8 cellular contexts compared by ENCODE assay signal in genomic region chr17:38853292-38854219, GRCh38. TPM values are rescaled to one million over a fixed set of nuclear protein-coding genes. Genes with fewer than 3 reads are reported as not detected.
A peak's percentile ranks its signal among the peaks of the same experiment; 100 is the strongest.
DNase-seq lines count a peak whose midpoint lies in the region; ATAC-seq and TF ChIP-seq lines count a peak whose summit lies in the region.

Gene RPL23 (minus strand): TSS chr17:38853721. CDS start chr17:38853710, 11 bp downstream.

- intact Hi-C loops in activated T-helper 2 cell treated with anti-CD3 and anti-CD28 coated beads, Interferon-gamma antibody, Interleukin-2, Interleukin-4, amounts not matched to agents 10 μg/mL and 5 μg/mL and 100 μg/mL, durations not matched to agents 14 hours and 24 hours and 36 hours (cut with micrococcal nuclease), result loop anchor here (1.0 to 5.0 kb wide), 4 partner anchors 15 to 299 kb away; partner anchors contain the start of genes CWC25 and PLXDC1

- peaks cover 29% of the 10 kb centered on the region for H3K4me1 ChIP-seq in DOHH2 (ENCODE audit: control insufficient read depth, low read length)

- peaks cover 50% of the 10 kb centered on the region for H3K36me3 Mint-ChIP-seq in activated T-helper 2 cell treated with anti-CD3 and anti-CD28 coated beads, Interferon-gamma antibody, Interleukin-2, Interleukin-4, amounts not matched to agents 10 μg/mL and 5 μg/mL and 100 μg/mL, durations not matched to agents 14 hours and 24 hours and 36 hours (ENCODE audit: low read depth)
- H3K36me3 Mint-ChIP-seq in natural killer cell treated with Interleukin-12 subunit alpha and Interleukin-12 subunit beta and Interleukin-15 and Interleukin-18, amount 100 ng/mL, for 72 hours, result peaks cover 44% of the 10 kb centered on the region

- TF ChIP-seq CTCF in DOHH2 (IDR thresholded peaks at IDR 0.05; ENCODE audit: low read depth, low read length, poor library complexity, severe bottlenecking), result no peak
- no peak for TF ChIP-seq CTCF in fibroblast of mammary gland (conservative IDR thresholded peaks at IDR 0.05; ENCODE audit: control insufficient read depth, insufficient read depth, low read depth, low read length)

- peak within 1 kb of the TSS; percentile 86 for H3K27ac ChIP-seq in DOHH2 (ENCODE audit: low read depth, low read length)

- no peaks in the 10 kb centered on the region for H3K9me3 Mint-ChIP-seq in activated T-helper 2 cell treated with anti-CD3 and anti-CD28 coated beads, Interferon-gamma antibody, Interleukin-2, Interleukin-4, amounts not matched to agents 10 μg/mL and 5 μg/mL and 100 μg/mL, durations not matched to agents 14 hours and 24 hours and 36 hours
- no peaks in the 10 kb centered on the region for H3K9me3 Mint-ChIP-seq in natural killer cell treated with Interleukin-12 subunit alpha and Interleukin-12 subunit beta and Interleukin-15 and Interleukin-18, amount 100 ng/mL, for 72 hours

- peaks cover 26% of the 10 kb centered on the region for H3K4me1 Mint-ChIP-seq in activated T-helper 2 cell treated with anti-CD3 and anti-CD28 coated beads, Interferon-gamma antibody, Interleukin-2, Interleukin-4, amounts not matched to agents 10 μg/mL and 5 μg/mL and 100 μg/mL, durations not matched to agents 14 hours and 24 hours and 36 hours (ENCODE audit: low read depth)
- H3K4me1 Mint-ChIP-seq in natural killer cell treated with Interleukin-12 subunit alpha and Interleukin-12 subunit beta and Interleukin-15 and Interleukin-18, amount 100 ng/mL, for 72 hours (ENCODE audit: low read depth in 2 of 2), result peaks cover 51% of the 10 kb centered on the region in 2 donors

- peaks cover 49% of the 10 kb centered on the region for H3K36me3 ChIP-seq in DOHH2 (ENCODE audit: control insufficient read depth, low read length)

- peak; percentile 92 to 96 for ATAC-seq in natural killer cell treated with Interleukin-12 subunit alpha and Interleukin-12 subunit beta and Interleukin-15 and Interleukin-18, amount 100 ng/mL, for 72 hours

- no peaks in the 10 kb centered on the region for H3K9me3 ChIP-seq in DOHH2 (ENCODE audit: control insufficient read depth, insufficient read depth, low read length)

- H3K27me3 ChIP-seq in DOHH2 (ENCODE audit: control insufficient read depth, low read length), result no peaks in the 10 kb centered on the region

- H3F3A ChIP-seq in DOHH2 (ENCODE audit: control insufficient read depth, insufficient read depth), result peaks cover 49% of the 10 kb centered on the region

- H3K9me2 ChIP-seq in DOHH2 (replicated peaks; ENCODE audit: control insufficient read depth, low read length), result no peaks in the 10 kb centered on the region

- H4K20me1 ChIP-seq in DOHH2 (ENCODE audit: control insufficient read depth, insufficient read depth, low read depth, low read length), result peaks cover 38% of the 10 kb centered on the region

- H3K79me2 ChIP-seq in DOHH2 (ENCODE audit: control insufficient read depth, low read length), result peaks cover 34% of the 10 kb centered on the region

- peak; percentile 74 for DNase-seq in GOT3 (lab: John Stamatoyannopoulos, UW)
- DNase-seq in M059J (ENCODE audit: low read depth), result peak; percentile 96
- DNase-seq in activated T-helper 2 cell treated with anti-CD3 and anti-CD28 coated beads, Interferon-gamma antibody, Interleukin-2, Interleukin-4, amounts not matched to agents 10 μg/mL and 5 μg/mL and 100 μg/mL, durations not matched to agents 14 hours and 24 hours and 36 hours (ENCODE audit: low spot score), result peak; percentile 90
- DNase-seq in fibroblast of mammary gland (ENCODE audit: low read depth), result peak; percentile 97
- peak; percentile 94 for DNase-seq in natural killer cell treated with Interleukin-12 subunit alpha and Interleukin-12 subunit beta and Interleukin-15 and Interleukin-18, amount 100 ng/mL, for 72 hours (ENCODE audit: low spot score)
- DNase-seq in stimulated activated naive CD4-positive, alpha-beta T cell treated with Interleukin-2 at 50 U/mL for 16 hours (lab: John Stamatoyannopoulos, UW), result peak; percentile 90

- TF ChIP-seq POLR2A in Raji (IDR thresholded peaks at IDR 0.05; ENCODE audit: insufficient read depth, low read depth, low read length), result peak; percentile 96

- no peaks in the 10 kb centered on the region for H3K27me3 Mint-ChIP-seq in activated T-helper 2 cell treated with anti-CD3 and anti-CD28 coated beads, Interferon-gamma antibody, Interleukin-2, Interleukin-4, amounts not matched to agents 10 μg/mL and 5 μg/mL and 100 μg/mL, durations not matched to agents 14 hours and 24 hours and 36 hours (ENCODE audit: low read depth)
- H3K27me3 Mint-ChIP-seq in natural killer cell treated with Interleukin-12 subunit alpha and Interleukin-12 subunit beta and Interleukin-15 and Interleukin-18, amount 100 ng/mL, for 72 hours, result no peaks in the 10 kb centered on the region

- peak within 1 kb of the TSS; percentile 98 for H3K4me3 Mint-ChIP-seq in activated T-helper 2 cell treated with anti-CD3 and anti-CD28 coated beads, Interferon-gamma antibody, Interleukin-2, Interleukin-4, amounts not matched to agents 10 μg/mL and 5 μg/mL and 100 μg/mL, durations not matched to agents 14 hours and 24 hours and 36 hours (ENCODE audit: low read depth)
- peak within 1 kb of the TSS; percentile 94 for H3K4me3 Mint-ChIP-seq in natural killer cell treated with Interleukin-12 subunit alpha and Interleukin-12 subunit beta and Interleukin-15 and Interleukin-18, amount 100 ng/mL, for 72 hours

- peak within 1 kb of the TSS; percentile 85 for H3K4me3 ChIP-seq in DOHH2 (ENCODE audit: low read length)
- peak within 1 kb of the TSS; percentile 100 for H3K4me3 ChIP-seq in fibroblast of mammary gland (ENCODE audit: control insufficient read depth, low read depth, low read length)

- H3K27ac Mint-ChIP-seq in activated T-helper 2 cell treated with anti-CD3 and anti-CD28 coated beads, Interferon-gamma antibody, Interleukin-2, Interleukin-4, amounts not matched to agents 10 μg/mL and 5 μg/mL and 100 μg/mL, durations not matched to agents 14 hours and 24 hours and 36 hours, result peak within 1 kb of the TSS; percentile 98
- peak within 1 kb of the TSS; percentile 96 to 100 for H3K27ac Mint-ChIP-seq in natural killer cell treated with Interleukin-12 subunit alpha and Interleukin-12 subunit beta and Interleukin-15 and Interleukin-18, amount 100 ng/mL, for 72 hours

- peak within 1 kb of the TSS; percentile 75 for H3K4me2 ChIP-seq in DOHH2 (ENCODE audit: low read length)

RNA-seq across cellular contexts. Expression of gene RPL23, which starts in this region (rescaled TPM):
- 716 and 785 TPM in 2 replicates for total RNA-seq in M059J (2014; rRNA removed; shearing (Covaris generic))
- total RNA-seq in activated T-helper 2 cell treated with anti-CD3 and anti-CD28 coated beads, Interferon-gamma antibody, Interleukin-2, Interleukin-4, amounts not matched to agents 10 μg/mL and 5 μg/mL and 100 μg/mL, durations not matched to agents 14 hours and 24 hours and 36 hours, result 1,775 and 1,796 TPM in 2 replicates
- 1,000 to 10,000 TPM; 1,120 to 1,259 TPM for total RNA-seq in natural killer cell treated with Interleukin-12 subunit alpha and Interleukin-12 subunit beta and Interleukin-15 and Interleukin-18, amount 100 ng/mL, for 72 hours

Comparison
In these comparisons a context has a peak if more than half of its experiments do, and no peak if none do; other contexts are left out.
1. Peak in every context shown above with its lines: DNase-seq, ATAC-seq, H3K4me3 ChIP-seq and H3K27ac ChIP-seq.